10 cellular contexts compared by ENCODE assay signal in the genomic region with DNA sequence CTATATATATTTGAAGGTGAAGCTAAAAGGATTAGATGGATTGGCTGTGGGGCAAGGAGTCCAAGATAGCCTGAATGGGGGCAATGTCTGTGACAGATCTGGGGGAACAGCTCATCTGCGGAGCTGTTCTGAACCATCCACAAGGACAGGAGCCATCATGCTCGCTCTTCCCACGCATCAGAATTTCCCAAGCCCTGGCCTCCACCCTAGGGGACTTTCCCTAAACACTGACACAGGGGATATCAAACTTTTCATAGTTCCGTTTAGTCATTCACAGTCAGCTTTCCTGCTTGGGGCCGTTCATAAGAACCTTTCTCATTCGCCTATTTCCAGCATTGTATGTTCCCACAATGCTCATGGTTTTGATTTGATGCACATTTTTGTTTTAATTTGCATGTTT. TPM values are rescaled to one million over a fixed set of nuclear protein-coding genes. Genes with fewer than 3 reads are reported as not detected.
DNase-seq lines count a peak whose midpoint lies in the region; ATAC-seq, FAIRE-seq and TF ChIP-seq lines count a peak whose summit lies in the region.
"Had no signal": no experiment of that assay in that cellular context is flagged by ENCODE, and none has a peak within 500 bp of the region (broad histone marks: within the 10 kb centered on the region; RNA-seq: fewer than 3 reads in every experiment).

No MANE protein-coding gene starts in this region.

- no peak for TF ChIP-seq POLR2A in gastrocnemius medialis (IDR thresholded peaks at IDR 0.05)
- TF ChIP-seq POLR2A in esophagus muscularis mucosa (IDR thresholded peaks at IDR 0.05; ENCODE audit: low read depth): no peak

- intact Hi-C loops in gastrocnemius medialis (cut with DNase I; ENCODE audit: low total_unique reads): no loop called here
- intact Hi-C loops in esophagus muscularis mucosa (cut with DNase I): no loop called here

- H3K27ac ChIP-seq in gastrocnemius medialis (peak overlapping the region in 3 of 4 donors; percentile 21 to 65 (median 36)), esophagus muscularis mucosa (replicated peaks in 1 of 4) (peak overlapping the region in 1 of 4 donors; percentile 22)

- H3K27ac Mint-ChIP-seq in nephron progenitor cell: no peak overlapping the region

- no peak for TF ChIP-seq EP300 in esophagus muscularis mucosa (IDR thresholded peaks at IDR 0.05)

- H3K36me3 ChIP-seq in bronchial epithelial cell (ENCODE audit: control insufficient read depth, insufficient read depth, low read length) (no peaks in the 10 kb centered on the region), gastrocnemius medialis (no peaks in the 10 kb centered on the region), esophagus muscularis mucosa (no peaks in the 10 kb centered on the region)

- DNase-seq in stimulated activated naive CD4-positive, alpha-beta T cell treated with Interleukin-2 at 50 U/mL for 16 hours (lab: John Stamatoyannopoulos, UW): peak; percentile 72
- no peak for DNase-seq in stimulated activated naive CD4-positive, alpha-beta T cell (lab: John Stamatoyannopoulos, UW)
- DNase-seq in bronchial epithelial cell (ENCODE audit: low read depth) (peak; percentile 72), gastrocnemius medialis (peak in 1 of 2 donors; percentile 41), nephron progenitor cell (no peak), HuH-7.5 (ENCODE audit: low spot score) (no peak), esophagus muscularis mucosa (ENCODE audit: extremely low spot score) (no peak)
- no peak for DNase-seq in activated CD8-positive, alpha-beta memory T cell treated with anti-CD3 and anti-CD28 coated beads for 24 hours
- DNase-seq: CD4-positive, alpha-beta memory T cell; NCI-H2171 had no signal

- WGBS in esophagus muscularis mucosa: 70% methylated on average over 6 of the region's 6 CpGs

- peak in 1 of 2 donors; percentile 55 for ATAC-seq in gastrocnemius medialis

- H3K9me3 ChIP-seq in gastrocnemius medialis: no peaks in the 10 kb centered on the region
- H3K9me3 ChIP-seq in esophagus muscularis mucosa: no peaks in the 10 kb centered on the region

- no peak for FAIRE-seq in bronchial epithelial cell (lab: Jason Lieb, UNC)

- H3K36me3 Mint-ChIP-seq in nephron progenitor cell (ENCODE audit: low read depth): no peaks in the 10 kb centered on the region
- H3K36me3 Mint-ChIP-seq: CD4-positive, alpha-beta memory T cell had no signal

- H3K27me3 ChIP-seq in bronchial epithelial cell (ENCODE audit: control insufficient read depth, insufficient read depth, low read length) (no peaks in the 10 kb centered on the region), gastrocnemius medialis (no peaks in the 10 kb centered on the region), esophagus muscularis mucosa (no peaks in the 10 kb centered on the region)

- H3K4me1 Mint-ChIP-seq in nephron progenitor cell: peaks cover 78% of the 10 kb centered on the region

- TF ChIP-seq CTCF in bronchial epithelial cell (IDR thresholded peaks at IDR 0.05; ENCODE audit: insufficient read depth, low read length, severe bottlenecking) (no peak), gastrocnemius medialis (IDR thresholded peaks at IDR 0.05 in 4 of 5, conservative IDR thresholded peaks at IDR 0.05 in 1 of 5) (no peak), nephron progenitor cell (IDR thresholded peaks at IDR 0.05) (no peak), esophagus muscularis mucosa (IDR thresholded peaks at IDR 0.05) (no peak)

- peaks cover 26 to 29% of the 10 kb centered on the region in 2 donors for H3K4me1 ChIP-seq in gastrocnemius medialis
- H3K4me1 ChIP-seq in esophagus muscularis mucosa: peaks cover 28 to 54% (median 48%) of the 10 kb centered on the region in 4 donors

- H3K4me3 ChIP-seq in bronchial epithelial cell (ENCODE audit: low read depth, low read length) (no peak overlapping the region), gastrocnemius medialis (no peak overlapping the region), esophagus muscularis mucosa (no peak overlapping the region)

- no peak overlapping the region for H3K4me3 Mint-ChIP-seq in nephron progenitor cell

- peaks cover 4% of the 10 kb centered on the region for H3K27me3 Mint-ChIP-seq in nephron progenitor cell (ENCODE audit: low read depth, poor library complexity)
- H3K27me3 Mint-ChIP-seq: CD4-positive, alpha-beta memory T cell had no signal

- H3K9me3 Mint-ChIP-seq in nephron progenitor cell: no peaks in the 10 kb centered on the region
- H3K9me3 Mint-ChIP-seq: CD4-positive, alpha-beta memory T cell had no signal

- in situ Hi-C loops in gastrocnemius medialis (cut with MboI; ENCODE audit: low sequenced_read_pairs in 4 of 4): no loop called here

RNA-seq across cellular contexts. Expression of a gene that starts 37.6 kb away (rescaled TPM):
- not detected in 2 replicates for total RNA-seq in bronchial epithelial cell
- not detected for total RNA-seq in gastrocnemius medialis
- total RNA-seq in esophagus muscularis mucosa: not detected
- total RNA-seq: CD4-positive, alpha-beta memory T cell had no signal

Comparison
In these comparisons a context has a peak if more than half of its experiments do, and no peak if none do; other contexts are left out.
1. DNase-seq: peak in stimulated activated naive CD4-positive, alpha-beta T cell treated with Interleukin-2 at 50 U/mL for 16 hours (single experiment) and bronchial epithelial cell (single experiment); none in stimulated activated naive CD4-positive, alpha-beta T cell (0 of 6), nephron progenitor cell (single experiment), HuH-7.5 (single experiment), activated CD8-positive, alpha-beta memory T cell treated with anti-CD3 and anti-CD28 coated beads for 24 hours (single experiment) and esophagus muscularis mucosa (single experiment).